Comparison of ENCODE assay signal across 1 cellular context in the genomic region with DNA sequence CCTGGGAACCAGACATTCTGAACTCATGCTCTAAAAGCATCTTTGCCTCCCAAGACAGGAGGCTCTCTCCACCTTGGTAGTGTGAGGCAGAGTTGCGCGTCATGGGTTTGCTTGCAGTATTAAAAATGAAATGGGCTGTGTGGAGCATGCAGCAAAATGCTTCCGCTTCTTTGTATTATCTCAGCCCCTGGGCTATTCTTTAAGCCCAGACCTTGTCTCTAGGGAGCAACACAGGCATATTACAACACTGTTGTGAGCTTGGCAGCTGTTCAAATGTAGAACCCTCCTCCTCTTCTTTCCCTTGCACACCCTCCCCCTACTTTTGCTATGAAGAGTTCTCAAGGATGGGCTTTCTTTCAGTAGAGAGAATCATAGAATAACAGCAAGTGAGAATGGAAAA.
TF ChIP-seq lines count a peak whose summit lies in the region.

No MANE protein-coding gene starts in this region.

TF ChIP-seq in IMR-90, 13 proteins besides CTCF, POLR2A, EP300 and RAD21 (continued from another document):
- TF ChIP-seq CEBPB (IDR thresholded peaks at IDR 0.05; ENCODE audit: low read depth, low read length) (no peak), RCOR1 (IDR thresholded peaks at IDR 0.05; ENCODE audit: insufficient replicate concordance, low read length) (no peak), CHD1 (IDR thresholded peaks at IDR 0.05; ENCODE audit: low read depth, low read length) (no peak), MAFK (IDR thresholded peaks at IDR 0.05; ENCODE audit: low read depth, low read length) (no peak), MAZ (IDR thresholded peaks at IDR 0.05; ENCODE audit: borderline replicate concordance, low read depth, low read length) (no peak), NFE2L2 (IDR thresholded peaks at IDR 0.05; ENCODE audit: low read depth, low read length) (no peak), SMC3 (IDR thresholded peaks at IDR 0.05; ENCODE audit: low read depth, low read length) (no peak), RFX5 (IDR thresholded peaks at IDR 0.05; ENCODE audit: low read depth, low read length) (no peak), BHLHE40 (IDR thresholded peaks at IDR 0.05; ENCODE audit: low read depth, low read length) (no peak)
- TF ChIP-seq, protein P1, sequence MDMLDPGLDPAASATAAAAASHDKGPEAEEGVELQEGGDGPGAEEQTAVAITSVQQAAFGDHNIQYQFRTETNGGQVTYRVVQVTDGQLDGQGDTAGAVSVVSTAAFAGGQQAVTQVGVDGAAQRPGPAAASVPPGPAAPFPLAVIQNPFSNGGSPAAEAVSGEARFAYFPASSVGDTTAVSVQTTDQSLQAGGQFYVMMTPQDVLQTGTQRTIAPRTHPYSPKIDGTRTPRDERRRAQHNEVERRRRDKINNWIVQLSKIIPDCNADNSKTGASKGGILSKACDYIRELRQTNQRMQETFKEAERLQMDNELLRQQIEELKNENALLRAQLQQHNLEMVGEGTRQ (IDR thresholded peaks at IDR 0.05; ENCODE audit: low read depth, low read length): no peak
TF ChIP-seq in IMR-90: peak in this region for 0.
